Comparison of ENCODE assay signal across 8 cellular contexts in the genomic region with DNA sequence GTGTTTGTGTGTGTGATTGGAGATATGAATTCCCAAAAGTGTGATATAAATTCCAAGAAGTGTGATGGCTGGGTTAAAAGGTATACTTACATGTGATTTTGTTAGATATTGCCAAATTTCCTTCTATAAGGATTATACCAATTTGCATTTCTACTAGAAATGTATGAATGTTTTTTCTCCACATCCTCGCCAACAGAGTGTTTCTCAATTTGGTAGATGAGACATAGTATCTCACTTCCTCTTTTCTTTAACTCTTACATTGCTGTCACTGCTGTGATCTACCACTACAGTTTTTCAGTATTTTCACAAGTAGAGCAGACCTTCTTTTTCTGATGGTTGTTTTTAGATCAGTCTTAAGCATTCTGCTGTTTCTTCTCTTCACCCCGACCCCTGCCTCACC.
A peak's percentile ranks its signal among the peaks of the same experiment; 100 is the strongest.
DNase-seq lines count a peak whose midpoint lies in the region; ATAC-seq lines count a peak whose summit lies in the region.

No MANE protein-coding gene starts in this region.

- DNase-seq in AG08396 (ENCODE audit: low spot score) (peak; percentile 2), SIG-M5 treated with dmso at 0.1 percent for 504 hours (lab: John Stamatoyannopoulos, UW; ENCODE audit: unreplicated experiment) (peak; percentile 91), NCI-H2171 (lab: John Stamatoyannopoulos, UW) (no peak), DMS153 (lab: John Stamatoyannopoulos, UW) (no peak), NCI-H187 treated with DMSO at 0.1 percent for 48 hours (lab: John Stamatoyannopoulos, UW) (no peak), NCI-H526 (lab: John Stamatoyannopoulos, UW) (no peak)

- peak; percentile 98 for ATAC-seq in GM19395 (IDR thresholded peaks at IDR 0.05; ENCODE audit: unreplicated experiment)
- ATAC-seq in HG03103 (IDR thresholded peaks at IDR 0.05; ENCODE audit: low read depth, unreplicated experiment), result peak; percentile 98

Comparison
In these comparisons a context has a peak if more than half of its experiments do, and no peak if none do; other contexts are left out.
1. DNase-seq: peak in AG08396 (single experiment) and SIG-M5 treated with dmso at 0.1 percent for 504 hours (single experiment); none in NCI-H2171 (single experiment), DMS153 (single experiment), NCI-H187 treated with DMSO at 0.1 percent for 48 hours (single experiment) and NCI-H526 (0 of 2).